ENCODE assay signal across 29 cellular contexts in the genomic region with DNA sequence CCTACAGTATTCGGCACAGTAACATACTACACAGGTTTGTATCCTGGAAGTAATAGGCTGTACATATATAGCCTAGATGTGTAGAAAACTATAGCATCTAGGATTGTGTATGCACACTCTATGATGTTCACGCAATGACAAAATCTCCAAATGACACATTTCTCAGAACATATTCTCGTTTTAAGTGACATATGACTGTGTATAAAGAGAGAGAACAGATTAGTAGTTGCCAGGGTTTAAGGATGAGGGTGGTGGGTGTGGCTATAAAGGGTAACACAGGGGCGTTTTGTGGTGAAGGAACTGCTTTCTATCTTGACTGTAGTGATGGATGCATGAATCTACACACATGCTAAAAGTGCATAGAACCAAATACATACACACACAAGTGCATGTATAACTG.
"Had no signal": no experiment of that assay in that cellular context is flagged by ENCODE, and none has a peak within 500 bp of the region (broad histone marks: within the 10 kb centered on the region; RNA-seq: fewer than 3 reads in every experiment).

No MANE protein-coding gene starts in this region.

- DNase-seq: activated CD4-positive, alpha-beta T cell treated with anti-CD3 and anti-CD28 coated beads for 1 hour; activated CD8-positive, alpha-beta memory T cell treated with anti-CD3 and anti-CD28 coated beads for 24 hours; activated CD8-positive, alpha-beta memory T cell treated with anti-CD3 and anti-CD28 coated beads, Interleukin-2, amount 10 ng/mL, durations not matched to agents 7 days and 5 days; activated CD8-positive, alpha-beta memory T cell treated with anti-CD3 and anti-CD28 coated beads, Interleukin-2, amount 50 U/mL, for 48 hours; activated effector memory CD4-positive, alpha-beta T cell treated with anti-CD3 and anti-CD28 coated beads, Interleukin-2, amount 50 U/mL, for 16 hours; activated naive CD4-positive, alpha-beta T cell; activated naive CD4-positive, alpha-beta T cell treated with anti-CD3 and anti-CD28 coated beads, Interleukin-2, amount 50 U/mL, for 16 hours; activated naive CD8-positive, alpha-beta T cell treated with anti-CD3 and anti-CD28 coated beads, Interleukin-2, amount 10 ng/mL, durations not matched to agents 7 days and 5 days; activated T-cell treated with anti-CD3 and anti-CD28 coated beads, Interleukin-2, amount 50 U/mL, for 24 hours; anterior cingulate cortex; caudate nucleus; cerebellar nuclear complex; Kasumi-1; KG1; MG63; NCI-H1092; NCI-H1436 treated with DMSO at 0.1 percent for 48 hours; NCI-H1694 treated with DMSO at 0.1 percent for 48 hours; NCI-H2029; NCI-H345; NCI-H524 treated with DMSO at 0.1 percent for 48 hours; SHP77; SJCRH30 had no signal

- H3K4me3 ChIP-seq: MG63, SJCRH30, SK-N-MC had no signal

- H3K9me3 ChIP-seq: MG63, SJCRH30 had no signal

- H3K9me3 Mint-ChIP-seq: activated naive CD8-positive, alpha-beta T cell treated with anti-CD3 and anti-CD28 coated beads, Interleukin-2, amount 10 ng/mL, durations not matched to agents 7 days and 5 days; activated T-cell treated with anti-CD3 and anti-CD28 coated beads, Interleukin-2, amount 50 U/mL, for 24 hours; brain; IgD-negative memory B cell; WTC11 had no signal

- H3K36me3 Mint-ChIP-seq: activated CD8-positive, alpha-beta memory T cell treated with anti-CD3 and anti-CD28 coated beads, Interleukin-2, amount 10 ng/mL, durations not matched to agents 7 days and 5 days; activated naive CD8-positive, alpha-beta T cell treated with anti-CD3 and anti-CD28 coated beads, Interleukin-2, amount 10 ng/mL, durations not matched to agents 7 days and 5 days; brain; IgD-negative memory B cell; WTC11 had no signal

- ATAC-seq: activated CD8-positive, alpha-beta memory T cell treated with anti-CD3 and anti-CD28 coated beads, Interleukin-2, amount 10 ng/mL, durations not matched to agents 7 days and 5 days; Panc1; WTC11 had no signal

- FAIRE-seq: bronchial epithelial cell had no signal

- H3K27me3 Mint-ChIP-seq: activated CD8-positive, alpha-beta memory T cell treated with anti-CD3 and anti-CD28 coated beads, Interleukin-2, amount 10 ng/mL, durations not matched to agents 7 days and 5 days; activated T-cell treated with anti-CD3 and anti-CD28 coated beads, Interleukin-2, amount 50 U/mL, for 24 hours; brain had no signal

- H3K4me1 ChIP-seq: SJCRH30 had no signal

- H3K27me3 ChIP-seq: MG63, SJCRH30 had no signal

- H3K4me1 Mint-ChIP-seq: activated naive CD8-positive, alpha-beta T cell treated with anti-CD3 and anti-CD28 coated beads, Interleukin-2, amount 10 ng/mL, durations not matched to agents 7 days and 5 days; brain; IgD-negative memory B cell; WTC11 had no signal

- H3K4me3 Mint-ChIP-seq: activated CD8-positive, alpha-beta memory T cell treated with anti-CD3 and anti-CD28 coated beads, Interleukin-2, amount 10 ng/mL, durations not matched to agents 7 days and 5 days; activated naive CD8-positive, alpha-beta T cell treated with anti-CD3 and anti-CD28 coated beads, Interleukin-2, amount 10 ng/mL, durations not matched to agents 7 days and 5 days; activated T-cell treated with anti-CD3 and anti-CD28 coated beads, Interleukin-2, amount 50 U/mL, for 24 hours; brain; WTC11 had no signal

- H3K27ac Mint-ChIP-seq: activated CD8-positive, alpha-beta memory T cell treated with anti-CD3 and anti-CD28 coated beads, Interleukin-2, amount 10 ng/mL, durations not matched to agents 7 days and 5 days; activated naive CD8-positive, alpha-beta T cell treated with anti-CD3 and anti-CD28 coated beads, Interleukin-2, amount 10 ng/mL, durations not matched to agents 7 days and 5 days; activated T-cell treated with anti-CD3 and anti-CD28 coated beads, Interleukin-2, amount 50 U/mL, for 24 hours; brain; WTC11 had no signal

- H3K27ac ChIP-seq: SJCRH30, SK-N-MC had no signal

- H3K36me3 ChIP-seq: MG63, SJCRH30 had no signal
